ENCODE assay signal across 16 cellular contexts in the genomic region with DNA sequence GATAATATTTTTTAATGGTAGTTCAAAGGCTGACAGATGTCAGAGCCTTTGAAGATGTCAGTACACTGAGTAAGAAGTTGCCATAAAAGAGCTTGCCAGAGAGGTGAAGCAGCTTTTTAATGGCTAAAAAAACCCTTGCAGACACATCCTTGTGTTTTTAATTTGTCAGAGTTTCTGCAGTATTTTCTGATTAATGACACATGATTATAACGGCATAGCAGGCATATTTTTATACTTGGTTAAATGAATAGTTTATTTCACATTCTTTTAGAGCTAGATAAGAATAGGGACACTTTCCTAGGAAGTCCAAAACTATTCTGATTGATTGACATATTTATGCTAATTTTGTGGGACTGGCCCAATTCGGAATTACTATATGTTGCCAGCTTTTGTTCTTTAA.
"Had no signal": no experiment of that assay in that cellular context is flagged by ENCODE, and none has a peak within 500 bp of the region (broad histone marks: within the 10 kb centered on the region; RNA-seq: fewer than 3 reads in every experiment).

No MANE protein-coding gene starts in this region.

- FAIRE-seq: endothelial cell of umbilical vein, islet of Langerhans had no signal

- H3K27ac ChIP-seq: colonic mucosa, thoracic aorta, VCaP had no signal

- H3K27me3 Mint-ChIP-seq: activated CD4-positive, alpha-beta T cell treated with anti-CD3 and anti-CD28 coated beads for 36 hours; activated CD8-positive, alpha-beta T cell treated with anti-CD3 and anti-CD28 coated beads for 36 hours; activated naive CD8-positive, alpha-beta T cell treated with anti-CD3 and anti-CD28 coated beads, Interleukin-2, amount 10 ng/mL, durations not matched to agents 7 days and 5 days; stimulated activated naive CD8-positive, alpha-beta T cell treated with anti-CD3 and anti-CD28 coated beads, Interleukin-15, amount 100 ng/mL, for 72 hours had no signal

- H3K27me3 ChIP-seq: colonic mucosa had no signal

- H3K9me3 Mint-ChIP-seq: activated CD8-positive, alpha-beta T cell treated with anti-CD3 and anti-CD28 coated beads for 36 hours; activated naive CD8-positive, alpha-beta T cell treated with anti-CD3 and anti-CD28 coated beads, Interleukin-2, amount 10 ng/mL, durations not matched to agents 7 days and 5 days; activated T-cell treated with anti-CD3 and anti-CD28 coated beads, Interleukin-2, amount 50 U/mL, for 72 hours; nephron; stimulated activated naive CD8-positive, alpha-beta T cell treated with anti-CD3 and anti-CD28 coated beads, Interleukin-15, amount 100 ng/mL, for 72 hours had no signal

- H3K4me1 ChIP-seq: colonic mucosa had no signal

- H3K4me3 ChIP-seq: colonic mucosa, thoracic aorta had no signal

- H3K4me1 Mint-ChIP-seq: activated CD4-positive, alpha-beta T cell treated with anti-CD3 and anti-CD28 coated beads for 36 hours; activated naive CD8-positive, alpha-beta T cell treated with anti-CD3 and anti-CD28 coated beads, Interleukin-2, amount 10 ng/mL, durations not matched to agents 7 days and 5 days; stimulated activated naive CD8-positive, alpha-beta T cell treated with anti-CD3 and anti-CD28 coated beads, Interleukin-15, amount 100 ng/mL, for 72 hours had no signal

- ATAC-seq: activated CD4-positive, alpha-beta T cell treated with anti-CD3 and anti-CD28 coated beads for 36 hours; activated CD8-positive, alpha-beta T cell treated with anti-CD3 and anti-CD28 coated beads for 36 hours; activated T-cell treated with anti-CD3 and anti-CD28 coated beads, Interleukin-2, amount 50 U/mL, for 72 hours; left lobe of liver; stimulated activated naive CD8-positive, alpha-beta T cell treated with anti-CD3 and anti-CD28 coated beads, Interleukin-15, amount 100 ng/mL, for 72 hours had no signal

- DNase-seq: activated CD4-positive, alpha-beta T cell treated with anti-CD3 and anti-CD28 coated beads for 36 hours; activated CD8-positive, alpha-beta memory T cell treated with anti-CD3 and anti-CD28 coated beads, Interleukin-2, amount 50 U/mL, for 4 hours; activated CD8-positive, alpha-beta T cell treated with anti-CD3 and anti-CD28 coated beads for 36 hours; activated gamma-delta T cell treated with Interleukin-2 at 50 U/mL for 16 hours; activated naive CD8-positive, alpha-beta T cell treated with anti-CD3 and anti-CD28 coated beads, Interleukin-2, amount 10 ng/mL, durations not matched to agents 7 days and 5 days; activated T-cell treated with anti-CD3 and anti-CD28 coated beads, Interleukin-2, amount 50 U/mL, for 72 hours; colonic mucosa; head of caudate nucleus; stimulated activated CD4-positive, alpha-beta T cell treated with anti-CD3 and anti-CD28 coated beads, Interleukin-4, amount 100 ng/mL, for 1 hour; stimulated activated naive CD8-positive, alpha-beta T cell treated with anti-CD3 and anti-CD28 coated beads, Interleukin-15, amount 100 ng/mL, for 72 hours had no signal

- H3K9me3 ChIP-seq: colonic mucosa, thoracic aorta had no signal

- H3K36me3 Mint-ChIP-seq: activated naive CD8-positive, alpha-beta T cell treated with anti-CD3 and anti-CD28 coated beads, Interleukin-2, amount 10 ng/mL, durations not matched to agents 7 days and 5 days had no signal

- H3K36me3 ChIP-seq: colonic mucosa, thoracic aorta had no signal

- H3K27ac Mint-ChIP-seq: activated CD4-positive, alpha-beta T cell treated with anti-CD3 and anti-CD28 coated beads for 36 hours; activated CD8-positive, alpha-beta T cell treated with anti-CD3 and anti-CD28 coated beads for 36 hours; activated naive CD8-positive, alpha-beta T cell treated with anti-CD3 and anti-CD28 coated beads, Interleukin-2, amount 10 ng/mL, durations not matched to agents 7 days and 5 days; activated T-cell treated with anti-CD3 and anti-CD28 coated beads, Interleukin-2, amount 50 U/mL, for 72 hours; stimulated activated naive CD8-positive, alpha-beta T cell treated with anti-CD3 and anti-CD28 coated beads, Interleukin-15, amount 100 ng/mL, for 72 hours had no signal

- H3K4me3 Mint-ChIP-seq: activated CD4-positive, alpha-beta T cell treated with anti-CD3 and anti-CD28 coated beads for 36 hours; activated CD8-positive, alpha-beta T cell treated with anti-CD3 and anti-CD28 coated beads for 36 hours; activated naive CD8-positive, alpha-beta T cell treated with anti-CD3 and anti-CD28 coated beads, Interleukin-2, amount 10 ng/mL, durations not matched to agents 7 days and 5 days; activated T-cell treated with anti-CD3 and anti-CD28 coated beads, Interleukin-2, amount 50 U/mL, for 72 hours; nephron; stimulated activated naive CD8-positive, alpha-beta T cell treated with anti-CD3 and anti-CD28 coated beads, Interleukin-15, amount 100 ng/mL, for 72 hours had no signal
